In the genomic region with DNA sequence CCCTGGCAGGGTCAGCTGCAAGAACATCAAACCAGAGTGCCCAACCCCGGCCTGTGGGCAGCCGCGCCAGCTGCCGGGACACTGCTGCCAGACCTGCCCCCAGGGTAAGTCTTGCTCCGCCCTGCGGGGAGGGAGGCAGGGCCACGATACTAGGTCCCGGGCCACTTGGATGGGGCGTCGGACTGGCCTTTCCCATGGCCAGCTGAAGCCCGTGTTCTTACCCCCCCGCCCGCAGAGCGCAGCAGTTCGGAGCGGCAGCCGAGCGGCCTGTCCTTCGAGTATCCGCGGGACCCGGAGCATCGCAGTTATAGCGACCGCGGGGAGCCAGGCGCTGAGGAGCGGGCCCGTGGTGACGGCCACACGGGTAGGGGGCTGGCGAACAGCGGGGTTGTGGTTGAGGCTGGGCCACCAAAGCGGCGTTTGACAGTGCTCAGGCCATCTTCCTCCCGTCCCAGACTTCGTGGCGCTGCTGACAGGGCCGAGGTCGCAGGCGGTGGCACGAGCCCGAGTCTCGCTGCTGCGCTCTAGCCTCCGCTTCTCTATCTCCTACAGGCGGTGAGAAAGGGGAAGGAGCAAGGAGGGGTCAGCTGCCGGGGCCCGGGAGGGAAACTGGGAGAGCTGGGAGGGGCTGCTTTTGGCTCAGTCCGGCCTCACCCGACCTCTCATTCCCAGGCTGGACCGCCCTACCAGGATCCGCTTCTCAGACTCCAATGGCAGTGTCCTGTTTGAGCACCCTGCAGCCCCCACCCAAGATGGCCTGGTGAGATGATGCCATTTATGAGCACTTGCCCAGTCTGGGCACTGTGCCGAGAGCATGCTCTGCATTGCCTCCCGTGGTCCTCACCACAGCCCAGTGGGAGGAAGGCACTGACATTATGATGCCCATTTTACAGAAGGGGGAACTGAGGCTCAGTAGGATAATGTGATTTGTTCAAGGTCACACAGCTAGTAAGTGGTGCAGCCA, we compare ENCODE assay signal across 8 cellular contexts. TPM values are rescaled to one million over a fixed set of nuclear protein-coding genes. Genes with fewer than 3 reads are reported as not detected.
A peak's percentile ranks its signal among the peaks of the same experiment; 100 is the strongest.
DNase-seq lines count a peak whose midpoint lies in the region; ATAC-seq and TF ChIP-seq lines count a peak whose summit lies in the region.
"Had no signal": no experiment of that assay in that cellular context is flagged by ENCODE, and none has a peak within 500 bp of the region (broad histone marks: within the 10 kb centered on the region; RNA-seq: fewer than 3 reads in every experiment).

No MANE protein-coding gene starts in this region.

- peaks cover 0 to 20% of the 10 kb centered on the region in 2 donors for H3K4me1 Mint-ChIP-seq in natural killer cell
- peaks cover 0 to 12% of the 10 kb centered on the region in 2 donors for H3K4me1 Mint-ChIP-seq in natural killer cell treated with Interleukin-12 subunit alpha and Interleukin-12 subunit beta and Interleukin-15 and Interleukin-18, amount 100 ng/mL, for 72 hours (ENCODE audit: low read depth in 2 of 2)

- no peaks in the 10 kb centered on the region for H3K9me3 ChIP-seq in left lung
- H3K9me3 ChIP-seq in aorta (ENCODE audit: control insufficient read depth, low read length) = no peaks in the 10 kb centered on the region

- H3K36me3 ChIP-seq in left lung (no peaks in the 10 kb centered on the region), aorta (ENCODE audit: control insufficient read depth in 1 of 2, insufficient read depth in 2 of 2, low read length in 1 of 2) (no peaks in the 10 kb centered on the region)

- H3K4me1 ChIP-seq in left lung (peaks cover 11 to 23% of the 10 kb centered on the region in 2 donors), aorta (ENCODE audit: control insufficient read depth in 1 of 2, insufficient read depth in 2 of 2, low read length in 2 of 2) (no peaks in the 10 kb centered on the region)

- H3K27me3 Mint-ChIP-seq in natural killer cell (ENCODE audit: low read depth in 2 of 2) = peaks cover 29 to 62% of the 10 kb centered on the region in 2 donors
- peaks cover 30 to 41% of the 10 kb centered on the region in 2 donors for H3K27me3 Mint-ChIP-seq in natural killer cell treated with Interleukin-12 subunit alpha and Interleukin-12 subunit beta and Interleukin-15 and Interleukin-18, amount 100 ng/mL, for 72 hours

- H3K27ac Mint-ChIP-seq in natural killer cell = no peak overlapping the region
- H3K27ac Mint-ChIP-seq in natural killer cell treated with Interleukin-12 subunit alpha and Interleukin-12 subunit beta and Interleukin-15 and Interleukin-18, amount 100 ng/mL, for 72 hours = no peak overlapping the region

- H3K4me3 ChIP-seq in left lung = peak overlapping the region in 1 of 2 donors; percentile 31
- H3K4me3 ChIP-seq in aorta (ENCODE audit: low read length in 2 of 2) = no peak overlapping the region

- intact Hi-C loops in natural killer cell (cut with micrococcal nuclease) (no loop called here), left lung (cut with DNase I) (no loop called here), aorta (cut with DNase I) (no loop called here)

- WGBS in aorta, 2 donors = 15 to 21% methylated on average over 52 to 55 of the region's 55 CpGs

- no peaks in the 10 kb centered on the region for H3K36me3 Mint-ChIP-seq in natural killer cell
- H3K36me3 Mint-ChIP-seq in natural killer cell treated with Interleukin-12 subunit alpha and Interleukin-12 subunit beta and Interleukin-15 and Interleukin-18, amount 100 ng/mL, for 72 hours = no peaks in the 10 kb centered on the region

- TF ChIP-seq CTCF in natural killer cell (IDR thresholded peaks at IDR 0.05) (no peak), left lung (IDR thresholded peaks at IDR 0.05) (no peak)

- H3K9me3 Mint-ChIP-seq in natural killer cell = no peaks in the 10 kb centered on the region
- H3K9me3 Mint-ChIP-seq in natural killer cell treated with Interleukin-12 subunit alpha and Interleukin-12 subunit beta and Interleukin-15 and Interleukin-18, amount 100 ng/mL, for 72 hours = no peaks in the 10 kb centered on the region

- DNase-seq in natural killer cell (no peak), left lung (peak in 1 of 2 donors; percentile 80), aorta (peak; percentile 66 to 82), NCI-H748 (lab: John Stamatoyannopoulos, UW; ENCODE audit: unreplicated experiment) (no peak), NCI-H526 treated with DMSO at 0.1 percent for 48 hours (lab: John Stamatoyannopoulos, UW) (no peak)
- DNase-seq in natural killer cell treated with Interleukin-12 subunit alpha and Interleukin-12 subunit beta and Interleukin-15 and Interleukin-18, amount 100 ng/mL, for 72 hours (ENCODE audit: low spot score) = no peak
- DNase-seq: NCI-H748 treated with DMSO at 0.1 percent for 48 hours had no signal

- peak overlapping the region; percentile 71 for H3K4me3 Mint-ChIP-seq in natural killer cell
- H3K4me3 Mint-ChIP-seq in natural killer cell treated with Interleukin-12 subunit alpha and Interleukin-12 subunit beta and Interleukin-15 and Interleukin-18, amount 100 ng/mL, for 72 hours = no peak overlapping the region

- H3K27me3 ChIP-seq in left lung (peaks cover 16 to 77% of the 10 kb centered on the region in 2 donors), aorta (ENCODE audit: control insufficient read depth in 1 of 2, insufficient read depth in 2 of 2, low read length in 1 of 2) (no peaks in the 10 kb centered on the region)

- ATAC-seq in natural killer cell (peak in 2 of 3 donors; percentile 24), left lung (peak; percentile 49), aorta (ENCODE audit: low FRiP score) (peak; percentile 31)
- no peak for ATAC-seq in natural killer cell treated with Interleukin-12 subunit alpha and Interleukin-12 subunit beta and Interleukin-15 and Interleukin-18, amount 100 ng/mL, for 72 hours

- no peak overlapping the region for H3K27ac ChIP-seq in left lung
- no peak overlapping the region for H3K27ac ChIP-seq in aorta (ENCODE audit: low read depth in 1 of 2, low read length in 2 of 2)
- H3K27ac ChIP-seq: C4-2B had no signal

RNA-seq across cellular contexts. Expression of a gene that starts 1.7 kb away (rescaled TPM):
- under 1 TPM in 1 of 3 donors, not detected in 2; 0.78 TPM for total RNA-seq in natural killer cell
- total RNA-seq in natural killer cell treated with Interleukin-12 subunit alpha and Interleukin-12 subunit beta and Interleukin-15 and Interleukin-18, amount 100 ng/mL, for 72 hours = not detected
- 1 to 10 TPM; 5.6 to 8.6 TPM for total RNA-seq in left lung
- 10 to 100 TPM; 12.0 to 46.5 TPM for total RNA-seq in aorta
- 10 to 100 TPM in 1 of 2 donors, under 1 TPM in 1; 0.38 to 11.9 TPM for polyA plus RNA-seq in aorta

RNA-seq across cellular contexts. Expression of a gene that starts 3.5 kb away (rescaled TPM):
- total RNA-seq in natural killer cell (not detected), left lung (under 1 TPM; 0.23 to 0.65 TPM), aorta (1 to 10 TPM in 1 of 2 donors, under 1 TPM in 1; 0.65 to 1.2 TPM)
- total RNA-seq in natural killer cell treated with Interleukin-12 subunit alpha and Interleukin-12 subunit beta and Interleukin-15 and Interleukin-18, amount 100 ng/mL, for 72 hours = not detected
- polyA plus RNA-seq in aorta = under 1 TPM; 0.15 to 0.75 TPM

RNA-seq across cellular contexts. Expression of a gene that starts 20.0 kb away (rescaled TPM):
- 10 to 100 TPM; 33.0 to 49.8 (median 41.1) TPM for total RNA-seq in natural killer cell
- total RNA-seq in natural killer cell treated with Interleukin-12 subunit alpha and Interleukin-12 subunit beta and Interleukin-15 and Interleukin-18, amount 100 ng/mL, for 72 hours = 100 to 1,000 TPM; 111 to 142 TPM
- 10 to 100 TPM; 54.7 to 71.3 TPM for total RNA-seq in left lung
- 10 to 100 TPM; 43.9 to 59.3 TPM for total RNA-seq in aorta
- 100 to 1,000 TPM in 1 of 2 donors, 10 to 100 TPM in 1; 55.3 to 151 TPM for polyA plus RNA-seq in aorta

RNA-seq across cellular contexts. Expression of a gene that starts 20.1 kb away (rescaled TPM):
- total RNA-seq in natural killer cell (1 to 10 TPM; 7.8 to 8.2 (median 8.1) TPM), left lung (1 to 10 TPM; 4.4 to 5.6 TPM), aorta (1 to 10 TPM; 4.1 to 6.5 TPM)
- 10 to 100 TPM in 1 of 2 donors, 1 to 10 TPM in 1; 6.5 to 10.5 TPM for total RNA-seq in natural killer cell treated with Interleukin-12 subunit alpha and Interleukin-12 subunit beta and Interleukin-15 and Interleukin-18, amount 100 ng/mL, for 72 hours
- 10 to 100 TPM in 1 of 2 donors, 1 to 10 TPM in 1; 4.3 to 14.5 TPM for polyA plus RNA-seq in aorta

RNA-seq across cellular contexts. Expression of a gene that starts 44.1 kb away (rescaled TPM):
- total RNA-seq in natural killer cell (1 to 10 TPM; 6.9 to 8.8 (median 8.5) TPM), left lung (10 to 100 TPM; 14.7 to 19.2 TPM), aorta (10 to 100 TPM; 28.2 to 40.6 TPM)
- 1 to 10 TPM; 3.2 to 5.8 TPM for total RNA-seq in natural killer cell treated with Interleukin-12 subunit alpha and Interleukin-12 subunit beta and Interleukin-15 and Interleukin-18, amount 100 ng/mL, for 72 hours
- 10 to 100 TPM; 10.6 to 27.1 TPM for polyA plus RNA-seq in aorta

Comparison
In these comparisons a context has a peak if more than half of its experiments do, and no peak if none do; other contexts are left out.
1. ATAC-seq: peak in natural killer cell (2 of 3), left lung (single experiment) and aorta (single experiment); none in natural killer cell treated with Interleukin-12 subunit alpha and Interleukin-12 subunit beta and Interleukin-15 and Interleukin-18, amount 100 ng/mL, for 72 hours (0 of 2).
2. DNase-seq: peak in aorta (2 of 2); none in natural killer cell (single experiment), natural killer cell treated with Interleukin-12 subunit alpha and Interleukin-12 subunit beta and Interleukin-15 and Interleukin-18, amount 100 ng/mL, for 72 hours (single experiment), NCI-H748 (single experiment) and NCI-H526 treated with DMSO at 0.1 percent for 48 hours (single experiment).